ENCODE assay signal across 11 cellular contexts in the genomic region with DNA sequence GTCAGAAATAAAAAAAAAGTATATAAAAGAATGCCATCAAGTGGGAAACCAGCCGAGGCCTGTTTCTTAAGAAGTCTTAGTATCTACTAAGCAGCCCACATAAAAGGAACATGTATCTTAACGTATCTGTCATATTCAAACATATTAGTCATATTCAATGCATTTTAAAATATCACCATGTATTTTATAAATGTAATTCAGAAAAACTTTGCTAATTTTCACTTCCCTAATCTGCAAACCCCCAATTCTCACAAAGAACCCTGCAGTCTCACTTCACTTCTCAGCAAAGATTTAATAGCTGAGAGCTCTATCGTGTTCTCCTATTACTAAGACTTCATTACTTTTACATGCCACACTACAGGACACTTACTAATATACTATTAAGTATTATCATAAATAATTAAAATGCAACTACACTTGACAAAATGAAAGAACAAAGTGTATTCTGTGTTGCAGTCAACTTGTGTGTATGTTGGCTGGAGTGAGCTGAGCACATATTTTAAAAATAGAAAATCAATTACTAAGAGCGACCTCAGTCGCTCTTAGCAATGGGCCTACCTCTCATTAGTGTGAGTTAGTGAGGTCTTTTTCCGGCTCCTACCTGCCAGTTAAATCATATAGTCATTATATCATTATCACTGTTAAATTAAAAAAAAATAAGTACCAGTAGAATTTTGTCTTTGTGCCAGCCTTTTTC.
A peak's percentile ranks its signal among the peaks of the same experiment; 100 is the strongest.
DNase-seq lines count a peak whose midpoint lies in the region; ATAC-seq and TF ChIP-seq lines count a peak whose summit lies in the region.
"Had no signal": no experiment of that assay in that cellular context is flagged by ENCODE, and none has a peak within 500 bp of the region (broad histone marks: within the 10 kb centered on the region; RNA-seq: fewer than 3 reads in every experiment).

No MANE protein-coding gene starts in this region.

- H3K36me3 Mint-ChIP-seq in mesothelial cell of epicardium: no peaks in the 10 kb centered on the region

- no peak for TF ChIP-seq POLR2A in esophagus muscularis mucosa (IDR thresholded peaks at IDR 0.05; ENCODE audit: low read depth)

- no peaks in the 10 kb centered on the region for H3K9me3 ChIP-seq in esophagus muscularis mucosa
- H3K9me3 ChIP-seq in left ventricle myocardium inferior (replicated peaks): no peaks in the 10 kb centered on the region

- no peak overlapping the region for H3K4me3 Mint-ChIP-seq in mesothelial cell of epicardium
- H3K4me3 Mint-ChIP-seq: GM23338, neural crest cell had no signal

- TF ChIP-seq EP300 in esophagus muscularis mucosa (IDR thresholded peaks at IDR 0.05): no peak

- ATAC-seq in GM19023 (IDR thresholded peaks at IDR 0.05; ENCODE audit: unreplicated experiment) (peak; percentile 73), GM21825 (IDR thresholded peaks at IDR 0.05; ENCODE audit: unreplicated experiment) (peak; percentile 73), HG03354 (IDR thresholded peaks at IDR 0.05; ENCODE audit: poor library complexity, severe bottlenecking, unreplicated experiment) (peak; percentile 83)
- ATAC-seq: GM23338 had no signal

- H3K4me1 Mint-ChIP-seq in mesothelial cell of epicardium: peaks cover 53% of the 10 kb centered on the region

- no peaks in the 10 kb centered on the region for H3K27me3 ChIP-seq in esophagus muscularis mucosa
- no peaks in the 10 kb centered on the region for H3K27me3 ChIP-seq in left ventricle myocardium inferior (ENCODE audit: low read depth)

- H3K9me3 Mint-ChIP-seq in mesothelial cell of epicardium: peaks cover 5% of the 10 kb centered on the region

- H3K27ac Mint-ChIP-seq in mesothelial cell of epicardium: peak overlapping the region; percentile 33
- H3K27ac Mint-ChIP-seq: GM23338 had no signal

- H3K36me3 ChIP-seq in esophagus muscularis mucosa (no peaks in the 10 kb centered on the region), left ventricle myocardium inferior (no peaks in the 10 kb centered on the region)

- WGBS in esophagus muscularis mucosa: 64% methylated on average over 6 of the region's 6 CpGs

- TF ChIP-seq CTCF in mesothelial cell of epicardium (IDR thresholded peaks at IDR 0.05; ENCODE audit: unreplicated experiment) (no peak), esophagus muscularis mucosa (IDR thresholded peaks at IDR 0.05) (no peak), left ventricle myocardium inferior (IDR thresholded peaks at IDR 0.05; ENCODE audit: borderline replicate concordance) (no peak)

- DNase-seq in mesothelial cell of epicardium (ENCODE audit: low spot score in 2 of 2, unreplicated experiment in 2 of 2) (no peak), esophagus muscularis mucosa (ENCODE audit: extremely low spot score) (no peak), activated gamma-delta T cell treated with Interleukin-2 at 50 U/mL for 16 hours (no peak), left ventricle myocardium inferior (no peak), islet precursor cell (no peak)
- DNase-seq: NCI-H524 had no signal

- intact Hi-C loops in esophagus muscularis mucosa (cut with DNase I): no loop called here
- intact Hi-C loops in left ventricle myocardium inferior (cut with micrococcal nuclease): no loop called here

- H3K27ac ChIP-seq in esophagus muscularis mucosa (replicated peaks in 1 of 4): no peak overlapping the region
- H3K27ac ChIP-seq in left ventricle myocardium inferior (replicated peaks): no peak overlapping the region

- H3K4me1 ChIP-seq in esophagus muscularis mucosa (peaks cover 0 to 38% (median 35%) of the 10 kb centered on the region in 4 donors), left ventricle myocardium inferior (peaks cover 6% of the 10 kb centered on the region)

- H3K27me3 Mint-ChIP-seq in mesothelial cell of epicardium (ENCODE audit: low read depth): no peaks in the 10 kb centered on the region

- H3K4me3 ChIP-seq in esophagus muscularis mucosa (no peak overlapping the region), left ventricle myocardium inferior (no peak overlapping the region)
- H3K4me3 ChIP-seq: GM23338 had no signal
